ENCODE assay signal across 1 cellular context in the genomic region with DNA sequence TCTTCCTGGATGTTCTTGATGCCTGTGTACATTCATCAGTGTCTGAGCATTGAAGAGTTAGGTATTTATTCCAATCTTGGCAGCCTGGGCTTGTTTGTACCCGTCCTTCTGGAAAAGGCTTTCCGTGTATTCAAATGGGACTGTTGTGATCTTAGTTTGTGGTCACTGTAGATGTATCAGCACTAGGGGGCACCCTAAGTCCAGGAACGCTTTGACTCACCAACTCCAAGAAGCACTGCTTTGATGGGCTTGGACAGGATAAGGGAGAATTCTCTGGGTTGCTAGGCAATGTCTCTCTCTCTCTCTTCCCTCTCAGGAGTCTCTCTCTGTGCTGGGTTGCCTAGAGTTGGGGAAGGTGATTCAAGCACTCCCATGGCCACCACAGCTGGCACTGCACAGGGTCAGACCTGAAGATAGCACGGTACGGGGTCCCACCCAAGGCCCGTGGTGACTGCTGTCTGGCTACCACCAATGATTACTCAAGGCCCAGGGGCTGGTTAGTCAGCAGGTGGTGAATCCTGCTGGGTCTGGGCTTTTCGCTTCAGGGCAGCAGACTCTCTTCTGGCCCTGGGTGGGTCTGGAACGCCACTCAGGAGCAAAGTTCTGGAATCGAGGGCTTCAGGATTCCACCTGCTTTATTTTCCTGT.
TF ChIP-seq lines count a peak whose summit lies in the region.

No MANE protein-coding gene starts in this region.

TF ChIP-seq in GM23338, 12 proteins besides CTCF, POLR2A, EP300 and RAD21 (continued from another document):
- TF ChIP-seq, protein P1, sequence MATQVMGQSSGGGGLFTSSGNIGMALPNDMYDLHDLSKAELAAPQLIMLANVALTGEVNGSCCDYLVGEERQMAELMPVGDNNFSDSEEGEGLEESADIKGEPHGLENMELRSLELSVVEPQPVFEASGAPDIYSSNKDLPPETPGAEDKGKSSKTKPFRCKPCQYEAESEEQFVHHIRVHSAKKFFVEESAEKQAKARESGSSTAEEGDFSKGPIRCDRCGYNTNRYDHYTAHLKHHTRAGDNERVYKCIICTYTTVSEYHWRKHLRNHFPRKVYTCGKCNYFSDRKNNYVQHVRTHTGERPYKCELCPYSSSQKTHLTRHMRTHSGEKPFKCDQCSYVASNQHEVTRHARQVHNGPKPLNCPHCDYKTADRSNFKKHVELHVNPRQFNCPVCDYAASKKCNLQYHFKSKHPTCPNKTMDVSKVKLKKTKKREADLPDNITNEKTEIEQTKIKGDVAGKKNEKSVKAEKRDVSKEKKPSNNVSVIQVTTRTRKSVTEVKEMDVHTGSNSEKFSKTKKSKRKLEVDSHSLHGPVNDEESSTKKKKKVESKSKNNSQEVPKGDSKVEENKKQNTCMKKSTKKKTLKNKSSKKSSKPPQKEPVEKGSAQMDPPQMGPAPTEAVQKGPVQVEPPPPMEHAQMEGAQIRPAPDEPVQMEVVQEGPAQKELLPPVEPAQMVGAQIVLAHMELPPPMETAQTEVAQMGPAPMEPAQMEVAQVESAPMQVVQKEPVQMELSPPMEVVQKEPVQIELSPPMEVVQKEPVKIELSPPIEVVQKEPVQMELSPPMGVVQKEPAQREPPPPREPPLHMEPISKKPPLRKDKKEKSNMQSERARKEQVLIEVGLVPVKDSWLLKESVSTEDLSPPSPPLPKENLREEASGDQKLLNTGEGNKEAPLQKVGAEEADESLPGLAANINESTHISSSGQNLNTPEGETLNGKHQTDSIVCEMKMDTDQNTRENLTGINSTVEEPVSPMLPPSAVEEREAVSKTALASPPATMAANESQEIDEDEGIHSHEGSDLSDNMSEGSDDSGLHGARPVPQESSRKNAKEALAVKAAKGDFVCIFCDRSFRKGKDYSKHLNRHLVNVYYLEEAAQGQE (IDR thresholded peaks at IDR 0.05; ENCODE audit: unreplicated experiment), result no peak
- TF ChIP-seq JUNB (IDR thresholded peaks at IDR 0.05; ENCODE audit: unreplicated experiment) (no peak), CREB1 (CRISPR knock-in tag; IDR thresholded peaks at IDR 0.05; ENCODE audit: low read depth) (no peak), EZH2phosphoT487 (IDR thresholded peaks at IDR 0.05; ENCODE audit: unreplicated experiment) (no peak)
TF ChIP-seq in GM23338: peak in this region for 0.
